ENCODE assay signal across 1 cellular context in genomic region chrX:118688935-118689334, GRCh38.
TF ChIP-seq lines count a peak whose summit lies in the region.

No MANE protein-coding gene starts in this region.

TF ChIP-seq in SK-N-SH treated with all-trans-retinoic acid at 6 μM for 48 hours, 23 proteins besides CTCF, POLR2A, EP300 and RAD21 (continued from another document):
- no peak for TF ChIP-seq CSRNP3 (CRISPR knock-in tag; IDR thresholded peaks at IDR 0.05)
- no peak for TF ChIP-seq PATZ1 (CRISPR knock-in tag; IDR thresholded peaks at IDR 0.05; ENCODE audit: borderline replicate concordance)
- no peak for TF ChIP-seq ARNTL (CRISPR knock-in tag; IDR thresholded peaks at IDR 0.05; ENCODE audit: borderline replicate concordance, low read depth)
